In the genomic region with DNA sequence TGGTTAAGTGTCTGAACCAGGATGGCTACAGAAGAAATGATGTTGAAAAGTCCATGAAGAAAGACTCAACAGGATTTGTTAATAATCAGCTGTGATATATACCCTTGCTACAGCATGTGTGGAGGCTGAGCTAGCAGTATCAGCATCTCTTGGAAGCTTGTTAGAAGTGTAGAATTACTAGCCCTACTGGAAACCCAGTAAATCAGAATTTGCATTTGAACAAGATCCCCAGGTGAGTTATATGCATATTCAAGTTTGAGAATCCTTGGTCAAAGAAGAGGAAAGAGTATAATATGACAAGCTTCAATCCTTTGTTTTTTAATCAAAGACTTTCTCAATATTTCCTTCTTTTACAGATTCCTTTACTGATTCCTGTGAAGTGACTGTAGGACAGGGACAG, we compare ENCODE assay signal across 24 cellular contexts.
"Had no signal": no experiment of that assay in that cellular context is flagged by ENCODE, and none has a peak within 500 bp of the region (broad histone marks: within the 10 kb centered on the region; RNA-seq: fewer than 3 reads in every experiment).

No MANE protein-coding gene starts in this region.

- H3K27me3 ChIP-seq: gastrocnemius medialis, pancreas had no signal

- ATAC-seq: activated CD4-positive, CD25-positive, alpha-beta regulatory T cell treated with anti-CD3 and anti-CD28 coated beads, Interleukin-2, amount 50 U/mL, for 24 hours; gastrocnemius medialis; left colon; naive thymus-derived CD8-positive, alpha-beta T cell; pancreas; sciatic nerve; stimulated activated effector memory CD8-positive, alpha-beta T cell treated with anti-CD3 and anti-CD28 coated beads, Interleukin-12 subunit alpha, Interleukin-12 subunit beta, amount 100 ng/mL, for 72 hours had no signal

- H3K27ac ChIP-seq: gastrocnemius medialis, pancreas, prostate gland, skin epidermis, thoracic aorta had no signal

- H3K4me1 ChIP-seq: pancreas, prostate gland had no signal

- H3K9me3 ChIP-seq: gastrocnemius medialis, pancreas, prostate gland, thoracic aorta had no signal

- DNase-seq: activated CD4-positive, alpha-beta T cell treated with anti-CD3 and anti-CD28 coated beads for 48 hours; activated CD4-positive, alpha-beta T cell treated with anti-CD3 and anti-CD28 coated beads, Interleukin-2, amount 50 U/mL, for 48 hours; activated CD8-positive, alpha-beta memory T cell treated with anti-CD3 and anti-CD28 coated beads for 24 hours; activated effector memory CD4-positive, alpha-beta T cell treated with Interleukin-2 at 50 U/mL for 16 hours; activated naive CD4-positive, alpha-beta T cell treated with Interleukin-2 at 50 U/mL for 16 hours; anterior cingulate cortex; effector CD8-positive, alpha-beta T cell; gastrocnemius medialis; glutamatergic neuron; immature natural killer cell; kidney; left colon; naive thymus-derived CD8-positive, alpha-beta T cell; nucleus accumbens; pancreas; retina; stimulated activated CD4-positive, alpha-beta T cell treated with anti-CD3 and anti-CD28 coated beads, Interleukin-4, amount 100 ng/mL, for 24 hours; trophoblast cell had no signal

- H3K36me3 ChIP-seq: gastrocnemius medialis, pancreas, prostate gland, thoracic aorta had no signal

- H3K4me3 ChIP-seq: gastrocnemius medialis, pancreas, prostate gland, skin epidermis, thoracic aorta had no signal
